Comparison of ENCODE assay signal across 9 cellular contexts in the genomic region with DNA sequence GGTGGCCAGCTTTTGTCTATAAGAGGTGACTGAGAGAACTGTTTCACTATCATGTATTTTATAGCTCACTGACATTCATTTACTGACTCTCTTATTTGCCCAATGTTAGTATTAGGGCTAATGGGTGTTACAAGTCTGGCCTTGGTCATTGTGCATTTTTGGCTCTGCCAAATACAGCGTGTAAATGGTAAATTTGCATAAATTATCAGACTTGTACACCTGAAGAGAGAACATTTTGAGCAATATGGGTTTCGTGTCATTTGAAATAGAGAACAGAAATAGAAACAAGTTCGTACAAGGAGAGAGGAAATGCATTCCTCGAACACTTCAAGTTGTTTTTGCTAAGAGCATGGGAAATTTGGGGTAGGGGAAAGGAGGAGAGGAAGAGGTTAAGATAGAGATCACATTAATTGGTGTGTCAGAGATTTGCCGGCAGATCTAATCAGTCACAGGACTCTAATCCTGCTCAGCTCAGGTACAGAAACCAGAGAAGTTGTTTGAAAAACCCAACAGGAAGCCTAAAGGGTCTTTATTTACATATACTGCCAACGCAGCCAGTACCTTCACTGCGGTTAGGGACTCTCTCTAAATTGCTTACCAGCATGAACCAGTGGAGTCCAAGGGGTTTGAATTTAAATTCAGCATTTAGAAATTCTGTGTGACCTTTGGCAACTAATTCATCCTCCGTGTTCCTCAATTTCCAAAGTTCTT.
A peak's percentile ranks its signal among the peaks of the same experiment; 100 is the strongest.
DNase-seq lines count a peak whose midpoint lies in the region; ATAC-seq and TF ChIP-seq lines count a peak whose summit lies in the region.
"Had no signal": no experiment of that assay in that cellular context is flagged by ENCODE, and none has a peak within 500 bp of the region (broad histone marks: within the 10 kb centered on the region; RNA-seq: fewer than 3 reads in every experiment).

No MANE protein-coding gene starts in this region.

- H3K36me3 ChIP-seq in hepatocyte (replicated peaks; ENCODE audit: insufficient read depth, low read depth) = no peaks in the 10 kb centered on the region

- no peak overlapping the region for H3K4me2 ChIP-seq in hepatocyte

- ATAC-seq in GM18520 (IDR thresholded peaks at IDR 0.05; ENCODE audit: unreplicated experiment) (peak; percentile 90), GM21619 (IDR thresholded peaks at IDR 0.05; ENCODE audit: unreplicated experiment) (peak; percentile 92), HG03354 (IDR thresholded peaks at IDR 0.05; ENCODE audit: poor library complexity, severe bottlenecking, unreplicated experiment) (peak; percentile 92)
- no peak for ATAC-seq in activated CD4-positive, CD25-positive, alpha-beta regulatory T cell treated with anti-CD3 and anti-CD28 coated beads, Interleukin-2, amount 50 U/mL, for 24 hours
- ATAC-seq: naive thymus-derived CD4-positive, alpha-beta T cell had no signal

- H3K27ac ChIP-seq in hepatocyte = no peak overlapping the region

- H4K20me1 ChIP-seq in hepatocyte (ENCODE audit: insufficient read depth, poor library complexity, severe bottlenecking) = no peaks in the 10 kb centered on the region

- H3K4me1 ChIP-seq in hepatocyte (ENCODE audit: insufficient read depth) = no peaks in the 10 kb centered on the region

- 25% methylated on average over 8 of the region's 8 CpGs for WGBS in hepatocyte (ENCODE audit: low lambda C conversion rate, missing lambda C conversion rate)

- peak overlapping the region; percentile 8 for H2AFZ ChIP-seq in hepatocyte

- no peaks in the 10 kb centered on the region for H3K9me3 ChIP-seq in hepatocyte (ENCODE audit: low read depth)

- no peaks in the 10 kb centered on the region for H3K27me3 ChIP-seq in hepatocyte

- no peak for TF ChIP-seq CTCF in hepatocyte (IDR thresholded peaks at IDR 0.05; ENCODE audit: poor library complexity)

- H3K4me3 ChIP-seq in hepatocyte = no peak overlapping the region

- H3K79me2 ChIP-seq in hepatocyte = no peaks in the 10 kb centered on the region

- DNase-seq in hepatocyte (ENCODE audit: low spot score) (no peak), NCI-H524 (lab: John Stamatoyannopoulos, UW) (no peak), NCI-H187 treated with DMSO at 0.1 percent for 48 hours (lab: John Stamatoyannopoulos, UW) (no peak)
- no peak for DNase-seq in stimulated activated CD8-positive, alpha-beta memory T cell treated with anti-CD3 and anti-CD28 coated beads, Interleukin-4, amount 100 ng/mL, for 48 hours
- DNase-seq: naive thymus-derived CD4-positive, alpha-beta T cell had no signal

- no peaks in the 10 kb centered on the region for H3K9me2 ChIP-seq in hepatocyte (replicated peaks; ENCODE audit: insufficient read depth)

Comparison
In these comparisons a context has a peak if more than half of its experiments do, and no peak if none do; other contexts are left out.
1. ATAC-seq: peak in GM18520 (single experiment), GM21619 (single experiment) and HG03354 (single experiment); none in activated CD4-positive, CD25-positive, alpha-beta regulatory T cell treated with anti-CD3 and anti-CD28 coated beads, Interleukin-2, amount 50 U/mL, for 24 hours (0 of 2).